ENCODE assay signal across 13 cellular contexts in genomic region chr12:127343941-127344340, GRCh38.
"Had no signal": no experiment of that assay in that cellular context is flagged by ENCODE, and none has a peak within 500 bp of the region (broad histone marks: within the 10 kb centered on the region; RNA-seq: fewer than 3 reads in every experiment).

No MANE protein-coding gene starts in this region.

- H3K27ac Mint-ChIP-seq: activated T-helper 1 cell treated with anti-CD3 and anti-CD28 coated beads, Interleukin-12 subunit alpha, Interleukin-12 subunit beta, Interleukin-2, Interleukin-4 antibody, amounts not matched to agents 30 ng/mL and 10 ng/mL and 1 ng/mL, durations not matched to agents 14 hours and 24 hours and 36 hours; stimulated activated naive CD8-positive, alpha-beta T cell treated with anti-CD3 and anti-CD28 coated beads, Interleukin-15, amount 100 ng/mL, for 72 hours had no signal

- H3K4me3 Mint-ChIP-seq: activated T-helper 1 cell treated with anti-CD3 and anti-CD28 coated beads, Interleukin-12 subunit alpha, Interleukin-12 subunit beta, Interleukin-2, Interleukin-4 antibody, amounts not matched to agents 30 ng/mL and 10 ng/mL and 1 ng/mL, durations not matched to agents 14 hours and 24 hours and 36 hours; stimulated activated naive CD8-positive, alpha-beta T cell treated with anti-CD3 and anti-CD28 coated beads, Interleukin-15, amount 100 ng/mL, for 72 hours had no signal

- DNase-seq: activated CD4-positive, alpha-beta T cell treated with anti-CD3 and anti-CD28 coated beads for 4 hours; activated naive CD4-positive, alpha-beta T cell; aorta; colonic mucosa; effector CD4-positive, alpha-beta T cell; left ventricle myocardium superior; stimulated activated CD4-positive, alpha-beta T cell treated with anti-CD3 and anti-CD28 coated beads, Interleukin-15, amount 100 ng/mL, for 24 hours; stimulated activated CD4-positive, alpha-beta T cell treated with anti-CD3 and anti-CD28 coated beads, Interleukin-4, amount 100 ng/mL, for 4 hours; stimulated activated naive CD8-positive, alpha-beta T cell treated with anti-CD3 and anti-CD28 coated beads, Interleukin-15, amount 100 ng/mL, for 72 hours; testis had no signal

- H3K9me3 ChIP-seq: colonic mucosa, testis had no signal

- H3K27ac ChIP-seq: colonic mucosa, parathyroid adenoma, testis had no signal

- H3K4me1 ChIP-seq: colonic mucosa, parathyroid adenoma, testis had no signal

- H3K36me3 ChIP-seq: colonic mucosa had no signal

- H2AFZ ChIP-seq: parathyroid adenoma had no signal

- H3K27me3 ChIP-seq: colonic mucosa, testis had no signal

- H3K4me1 Mint-ChIP-seq: stimulated activated naive CD8-positive, alpha-beta T cell treated with anti-CD3 and anti-CD28 coated beads, Interleukin-15, amount 100 ng/mL, for 72 hours had no signal

- H3K79me2 ChIP-seq: parathyroid adenoma had no signal

- FAIRE-seq: endothelial cell of umbilical vein had no signal

- H3K9ac ChIP-seq: parathyroid adenoma had no signal

- H3K4me3 ChIP-seq: colonic mucosa, testis had no signal
